ENCODE assay signal across 15 cellular contexts in genomic region chr12:10719482-10719881, GRCh38. TPM values are rescaled to one million over a fixed set of nuclear protein-coding genes. Genes with fewer than 3 reads are reported as not detected.
DNase-seq lines count a peak whose midpoint lies in the region; ATAC-seq and TF ChIP-seq lines count a peak whose summit lies in the region.
"Had no signal": no experiment of that assay in that cellular context is flagged by ENCODE, and none has a peak within 500 bp of the region (broad histone marks: within the 10 kb centered on the region; RNA-seq: fewer than 3 reads in every experiment).

No MANE protein-coding gene starts in this region.

- peaks cover 67% of the 10 kb centered on the region for H3K4me1 ChIP-seq in GM23248 (ENCODE audit: insufficient read depth)
- H3K4me1 ChIP-seq in rectal smooth muscle tissue (ENCODE audit: control insufficient read depth, insufficient read depth, low read length): peaks cover 29% of the 10 kb centered on the region
- peaks cover 0 to 45% (median 0%) of the 10 kb centered on the region in 4 donors for H3K4me1 ChIP-seq in Peyer's patch

- peaks cover 15% of the 10 kb centered on the region for H3K36me3 ChIP-seq in GM23248 (ENCODE audit: low read depth)
- H3K36me3 ChIP-seq in rectal smooth muscle tissue (ENCODE audit: control insufficient read depth, insufficient read depth, low read length): peaks cover 5% of the 10 kb centered on the region
- H3K36me3 ChIP-seq in Peyer's patch: peaks cover 0 to 15% (median 0%) of the 10 kb centered on the region in 3 donors

- peaks cover 9% of the 10 kb centered on the region for H3K27me3 Mint-ChIP-seq in activated CD8-positive, alpha-beta T cell treated with anti-CD3 and anti-CD28 coated beads for 36 hours

- no peaks in the 10 kb centered on the region for H3K9me3 Mint-ChIP-seq in activated CD8-positive, alpha-beta T cell treated with anti-CD3 and anti-CD28 coated beads for 36 hours

- H3K27me3 ChIP-seq in GM23248 (replicated peaks; ENCODE audit: insufficient read depth) (no peaks in the 10 kb centered on the region), rectal smooth muscle tissue (ENCODE audit: control insufficient read depth, insufficient read depth, low read length) (no peaks in the 10 kb centered on the region), Peyer's patch (no peaks in the 10 kb centered on the region)
- H3K27me3 ChIP-seq: SJSA1 had no signal

- in situ Hi-C loops in GM23248 (cut with MboI): no loop called here

- no peak for ATAC-seq in HG02981 (IDR thresholded peaks at IDR 0.05; ENCODE audit: unreplicated experiment)
- ATAC-seq in activated CD8-positive, alpha-beta T cell treated with anti-CD3 and anti-CD28 coated beads for 36 hours: no peak
- ATAC-seq: activated CD4-positive, CD25-positive, alpha-beta regulatory T cell treated with anti-CD3 and anti-CD28 coated beads, Interleukin-2, amount 50 U/mL, for 24 hours had no signal

- H3K9me2 ChIP-seq in GM23248 (ENCODE audit: insufficient read depth): no peaks in the 10 kb centered on the region

- no peaks in the 10 kb centered on the region for H4K20me1 ChIP-seq in GM23248 (ENCODE audit: insufficient read depth)

- POLR2A ChIA-PET in activated CD8-positive, alpha-beta T cell treated with anti-CD3 and anti-CD28 coated beads for 36 hours (lab: Charles Lee): interaction anchor here (1.1 kb wide), 1 partner anchor 106 kb away, joined by 3 read pairs; the partner anchor contains the start of gene MAGOHB

- H3K4me3 ChIP-seq in GM23248 (peak overlapping the region; percentile 82), rectal smooth muscle tissue (ENCODE audit: low read length) (no peak overlapping the region), Peyer's patch (peak overlapping the region in 1 of 4 donors; percentile 5)
- H3K4me3 ChIP-seq: SJSA1 had no signal

- H3K9ac ChIP-seq in GM23248 (peak overlapping the region; percentile 97), rectal smooth muscle tissue (ENCODE audit: low read length) (no peak overlapping the region)

- TF ChIP-seq POLR2A in Peyer's patch (IDR thresholded peaks at IDR 0.05): no peak

- intact Hi-C loops in activated CD8-positive, alpha-beta T cell treated with anti-CD3 and anti-CD28 coated beads for 36 hours (cut with micrococcal nuclease): no loop called here

- H3K27ac Mint-ChIP-seq in activated CD8-positive, alpha-beta T cell treated with anti-CD3 and anti-CD28 coated beads for 36 hours: no peak overlapping the region
- H3K27ac Mint-ChIP-seq: CD4-positive, CD25-positive, alpha-beta regulatory T cell had no signal

- H3K79me2 ChIP-seq in GM23248 (ENCODE audit: insufficient read depth): peaks cover 91% of the 10 kb centered on the region

- H2AFZ ChIP-seq in GM23248: no peak overlapping the region

- peaks cover 68% of the 10 kb centered on the region for H3F3A ChIP-seq in GM23248 (ENCODE audit: insufficient read depth)

- CTCF ChIA-PET in activated CD8-positive, alpha-beta T cell treated with anti-CD3 and anti-CD28 coated beads for 36 hours (lab: Charles Lee): interaction anchor here (1.4 to 4.4 kb wide), 3 partner anchors 11 to 483 kb away, joined by 3 to 28 read pairs (median 5); no protein-coding TSS in a partner anchor

- no peak for DNase-seq in GM23248
- DNase-seq in RKO (ENCODE audit: low spot score): peak; percentile 26
- DNase-seq in fibroblast of peridontal ligament (ENCODE audit: extremely low read depth): peak; percentile 34
- no peak for DNase-seq in dermis blood vessel endothelial cell
- no peak for DNase-seq in Peyer's patch
- DNase-seq in activated CD8-positive, alpha-beta T cell treated with anti-CD3 and anti-CD28 coated beads for 36 hours: no peak
- DNase-seq: CD4-positive, CD25-positive, alpha-beta regulatory T cell; cortex of kidney; GOT3; NCI-H345; stimulated activated CD4-positive, alpha-beta T cell treated with anti-CD3 and anti-CD28 coated beads, Interleukin-4, amount 100 ng/mL, for 24 hours had no signal

- H3K27ac ChIP-seq in GM23248 (peak overlapping the region; percentile 98), rectal smooth muscle tissue (ENCODE audit: low read depth, low read length) (peak overlapping the region; percentile 35), Peyer's patch (peak overlapping the region in 1 of 4 donors; percentile 98)
- H3K27ac ChIP-seq: SJSA1 had no signal

- no peaks in the 10 kb centered on the region for H3K9me3 ChIP-seq in GM23248 (ENCODE audit: low read depth)
- H3K9me3 ChIP-seq in Peyer's patch: no peaks in the 10 kb centered on the region
- H3K9me3 ChIP-seq: SJSA1 had no signal

- H3K4me1 Mint-ChIP-seq in activated CD8-positive, alpha-beta T cell treated with anti-CD3 and anti-CD28 coated beads for 36 hours (ENCODE audit: low read depth): peaks cover 66% of the 10 kb centered on the region

- peaks cover 54% of the 10 kb centered on the region for H3K36me3 Mint-ChIP-seq in activated CD8-positive, alpha-beta T cell treated with anti-CD3 and anti-CD28 coated beads for 36 hours (ENCODE audit: low read depth)
- H3K36me3 Mint-ChIP-seq: CD4-positive, CD25-positive, alpha-beta regulatory T cell had no signal

- peak overlapping the region; percentile 98 for H3K4me2 ChIP-seq in GM23248 (ENCODE audit: unreplicated experiment)

- WGBS in GM23248 (ENCODE audit: low coverage in 1 of 2, low lambda C conversion rate in 2 of 2, missing lambda C conversion rate in 2 of 2), 2 experiments: 87 to 88% methylated on average over 4 of the region's 4 CpGs

- TF ChIP-seq CTCF in Peyer's patch (IDR thresholded peaks at IDR 0.05): no peak
- TF ChIP-seq CTCF in activated CD8-positive, alpha-beta T cell treated with anti-CD3 and anti-CD28 coated beads for 36 hours (IDR thresholded peaks at IDR 0.05): no peak

- H3K4me3 Mint-ChIP-seq in activated CD8-positive, alpha-beta T cell treated with anti-CD3 and anti-CD28 coated beads for 36 hours: no peak overlapping the region
- H3K4me3 Mint-ChIP-seq: CD4-positive, CD25-positive, alpha-beta regulatory T cell had no signal

RNA-seq across cellular contexts. Expression of gene YBX3, which starts 3.6 kb away (rescaled TPM):
- 75.6 and 108 TPM in 2 replicates for total RNA-seq in GM23248 (2014; rRNA removed; shearing (Covaris generic))
- polyA plus RNA-seq in GM23248 (2016; fragmentation: Nextera tagmentation; extraction: Ambion mirVana): 215 and 216 TPM in 2 replicates
- total RNA-seq in dermis blood vessel endothelial cell: 148 and 179 TPM in 2 replicates
- 100 to 1,000 TPM in 3 of 4 donors, 10 to 100 TPM in 1; 77.1 to 291 (median 151) TPM for total RNA-seq in Peyer's patch
- 100 to 1,000 TPM; 258 to 273 TPM for total RNA-seq in activated CD8-positive, alpha-beta T cell treated with anti-CD3 and anti-CD28 coated beads for 36 hours

RNA-seq across cellular contexts. Expression of gene STYK1, which starts 45.6 kb away (rescaled TPM):
- 1.1 TPM in 1 of 2 replicates, not detected in the other for total RNA-seq in GM23248 (2014; rRNA removed; shearing (Covaris generic))
- polyA plus RNA-seq in GM23248 (2016; fragmentation: Nextera tagmentation; extraction: Ambion mirVana): 0.89 and 0.93 TPM in 2 replicates
- total RNA-seq in dermis blood vessel endothelial cell (4.6 and 7.9 TPM in 2 replicates), Peyer's patch (10 to 100 TPM in 3 of 4 donors, 1 to 10 TPM in 1; 5.8 to 43.1 (median 25.4) TPM)
- 1 to 10 TPM in 1 of 2 experiments, under 1 TPM in 1; 0.70 to 1.1 TPM for total RNA-seq in activated CD8-positive, alpha-beta T cell treated with anti-CD3 and anti-CD28 coated beads for 36 hours
- total RNA-seq: CD4-positive, CD25-positive, alpha-beta regulatory T cell had no signal
- polyA plus RNA-seq: CD4-positive, CD25-positive, alpha-beta regulatory T cell had no signal

Comparison
In these comparisons a context has a peak if more than half of its experiments do, and no peak if none do; other contexts are left out.
1. DNase-seq: peak in RKO (single experiment) and fibroblast of peridontal ligament (single experiment); none in GM23248 (single experiment), dermis blood vessel endothelial cell (single experiment), Peyer's patch (0 of 3) and activated CD8-positive, alpha-beta T cell treated with anti-CD3 and anti-CD28 coated beads for 36 hours (single experiment).